ENCODE assay signal across 10 cellular contexts in the genomic region with DNA sequence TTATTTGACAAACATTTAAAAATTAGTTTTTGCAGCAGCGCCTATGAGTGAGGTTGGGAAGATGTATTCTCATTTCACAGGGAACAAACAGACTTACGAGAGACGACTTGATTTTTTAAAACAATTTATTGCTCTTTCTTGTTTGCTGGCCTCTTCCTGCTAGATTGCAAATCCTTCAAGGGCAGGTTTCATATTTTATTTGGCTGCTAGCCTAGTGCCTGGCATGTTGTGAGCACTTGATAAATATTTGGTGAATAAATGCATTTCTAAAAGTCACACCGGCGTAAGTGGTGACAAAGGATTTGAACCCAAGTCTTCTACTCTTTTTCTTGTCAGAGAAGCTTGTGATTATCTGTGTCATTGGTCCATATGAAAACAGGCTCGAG. TPM values are rescaled to one million over a fixed set of nuclear protein-coding genes. Genes with fewer than 3 reads are reported as not detected.
A peak's percentile ranks its signal among the peaks of the same experiment; 100 is the strongest.
DNase-seq lines count a peak whose midpoint lies in the region; ATAC-seq and TF ChIP-seq lines count a peak whose summit lies in the region.
"Had no signal": no experiment of that assay in that cellular context is flagged by ENCODE, and none has a peak within 500 bp of the region (broad histone marks: within the 10 kb centered on the region; RNA-seq: fewer than 3 reads in every experiment).

No MANE protein-coding gene starts in this region.

- H3K4me3 ChIP-seq in mesodermal cell (ENCODE audit: extremely low read depth, insufficient read depth, low read length, poor library complexity, severe bottlenecking) (peak overlapping the region; percentile 76), upper lobe of left lung (peak overlapping the region in 3 of 4 donors; percentile 91 to 97 (median 97))

- H3K36me3 Mint-ChIP-seq in activated naive CD4-positive, alpha-beta T cell treated with anti-CD3 and anti-CD28 coated beads, Interleukin-2, amount 10 ng/mL, durations not matched to agents 7 days and 5 days, result peaks cover 14% of the 10 kb centered on the region
- no peaks in the 10 kb centered on the region for H3K36me3 Mint-ChIP-seq in MCF 10A (ENCODE audit: insufficient read depth, unreplicated experiment)

- POLR2A ChIA-PET in MCF 10A (lab: Yijun Ruan, JAX), result interaction anchor here (0.7 to 3.7 kb wide), 15 partner anchors 7 to 379 kb away, joined by 3 to 45 read pairs (median 7); a partner anchor contains a TSS

- CTCF ChIA-PET in activated naive CD4-positive, alpha-beta T cell treated with anti-CD3 and anti-CD28 coated beads, Interleukin-2, amount 10 ng/mL, durations not matched to agents 7 days and 5 days (lab: Charles Lee), result interaction anchor here (0.6 to 0.9 kb wide), 2 partner anchors 11 to 53 kb away, joined by 3 to 4 read pairs; no protein-coding TSS in a partner anchor
- CTCF ChIA-PET in MCF 10A (lab: Yijun Ruan, JAX), result interaction anchor here (0.6 to 1.5 kb wide), 2 partner anchors 9 kb away, joined by 5 to 9 read pairs; a partner anchor contains a TSS

- peaks cover 35% of the 10 kb centered on the region for H3K4me1 Mint-ChIP-seq in activated naive CD4-positive, alpha-beta T cell treated with anti-CD3 and anti-CD28 coated beads, Interleukin-2, amount 10 ng/mL, durations not matched to agents 7 days and 5 days
- peaks cover 5% of the 10 kb centered on the region for H3K4me1 Mint-ChIP-seq in MCF 10A (ENCODE audit: insufficient read depth, unreplicated experiment)

- DNase-seq in activated naive CD4-positive, alpha-beta T cell treated with anti-CD3 and anti-CD28 coated beads, Interleukin-2, amount 10 ng/mL, durations not matched to agents 7 days and 5 days, result no peak
- no peak for DNase-seq in activated naive CD4-positive, alpha-beta T cell treated with anti-CD3 and anti-CD28 coated beads, Interleukin-2, amount 50 U/mL, for 16 hours
- DNase-seq in MCF 10A (ENCODE audit: unreplicated experiment) (no peak), upper lobe of left lung (no peak), NCI-H1417 (lab: John Stamatoyannopoulos, UW) (no peak), NCI-H774 (lab: John Stamatoyannopoulos, UW) (no peak)
- DNase-seq: activated CD4-positive, alpha-beta T cell treated with anti-CD3 and anti-CD28 coated beads for 4 hours; NCI-H1105 treated with DMSO at 0.1 percent for 48 hours had no signal

- intact Hi-C loops in MCF 10A (cut with micrococcal nuclease), result no loop called here

- peak overlapping the region; percentile 93 for H3K4me3 Mint-ChIP-seq in activated naive CD4-positive, alpha-beta T cell treated with anti-CD3 and anti-CD28 coated beads, Interleukin-2, amount 10 ng/mL, durations not matched to agents 7 days and 5 days
- peak overlapping the region; percentile 75 for H3K4me3 Mint-ChIP-seq in MCF 10A (ENCODE audit: unreplicated experiment)

- H3K9me3 Mint-ChIP-seq in activated naive CD4-positive, alpha-beta T cell treated with anti-CD3 and anti-CD28 coated beads, Interleukin-2, amount 10 ng/mL, durations not matched to agents 7 days and 5 days, result no peaks in the 10 kb centered on the region
- H3K9me3 Mint-ChIP-seq in MCF 10A (ENCODE audit: unreplicated experiment), result no peaks in the 10 kb centered on the region

- no peaks in the 10 kb centered on the region for H3K9me3 ChIP-seq in mesodermal cell (ENCODE audit: control insufficient read depth, low read length)
- H3K9me3 ChIP-seq in upper lobe of left lung, result no peaks in the 10 kb centered on the region

- BruUV-seq in MCF 10A (replicated peaks; lab: Mats Ljungman, UMichigan), result no TSS peak

- peak overlapping the region; percentile 86 for H3K27ac Mint-ChIP-seq in activated naive CD4-positive, alpha-beta T cell treated with anti-CD3 and anti-CD28 coated beads, Interleukin-2, amount 10 ng/mL, durations not matched to agents 7 days and 5 days
- peak overlapping the region; percentile 93 for H3K27ac Mint-ChIP-seq in MCF 10A (ENCODE audit: low read depth, unreplicated experiment)

- H3K27ac ChIP-seq in mesodermal cell (ENCODE audit: low read depth, low read length, severe bottlenecking), result no peak overlapping the region
- peak overlapping the region; percentile 94 to 95 (median 94) for H3K27ac ChIP-seq in upper lobe of left lung

- no peaks in the 10 kb centered on the region for H3K27me3 ChIP-seq in upper lobe of left lung

- H3K4me1 ChIP-seq in mesodermal cell (ENCODE audit: control insufficient read depth, insufficient read depth, low read length, poor library complexity, severe bottlenecking), result peaks cover 4% of the 10 kb centered on the region
- H3K4me1 ChIP-seq in upper lobe of left lung, result peaks cover 0 to 34% (median 27%) of the 10 kb centered on the region in 4 donors

- WGBS in mesodermal cell (ENCODE audit: insufficient coverage in 2 of 2), 2 experiments, result 89 to 100% methylated on average over 4 of the region's 6 CpGs
- 39 to 41% methylated on average over 6 of the region's 6 CpGs for WGBS in upper lobe of left lung, 2 donors

- peak in 1 of 4 donors; percentile 1 for TF ChIP-seq POLR2A in upper lobe of left lung (IDR thresholded peaks at IDR 0.05)

- ATAC-seq in upper lobe of left lung (ENCODE audit: low FRiP score in 2 of 2) (no peak), HG02870 (IDR thresholded peaks at IDR 0.05; ENCODE audit: unreplicated experiment) (no peak)

- TF ChIP-seq CTCF in MCF 10A (IDR thresholded peaks at IDR 0.05; ENCODE audit: unreplicated experiment) (no peak), upper lobe of left lung (IDR thresholded peaks at IDR 0.05) (no peak)

- H3K36me3 ChIP-seq in mesodermal cell (ENCODE audit: control insufficient read depth, insufficient read depth, low read length) (no peaks in the 10 kb centered on the region), upper lobe of left lung (peaks cover 0 to 2% (median 0%) of the 10 kb centered on the region in 4 donors)

- peaks cover 4% of the 10 kb centered on the region for H3K27me3 Mint-ChIP-seq in activated naive CD4-positive, alpha-beta T cell treated with anti-CD3 and anti-CD28 coated beads, Interleukin-2, amount 10 ng/mL, durations not matched to agents 7 days and 5 days
- no peaks in the 10 kb centered on the region for H3K27me3 Mint-ChIP-seq in MCF 10A (ENCODE audit: insufficient read depth, unreplicated experiment)

- TF ChIP-seq EP300 in upper lobe of left lung (IDR thresholded peaks at IDR 0.05), result no peak

RNA-seq across cellular contexts. Expression of a gene that starts 1.4 kb away (rescaled TPM):
- total RNA-seq in MCF 10A (2022) (29.3 and 30.4 TPM in 2 replicates), upper lobe of left lung (100 to 1,000 TPM in 2 of 6 donors, 10 to 100 TPM in 4; 59.5 to 125 (median 82.3) TPM)
- 15.7 TPM for polyA plus RNA-seq in mesodermal cell (2013, experiment 1 of 2)
- 14.5 TPM for polyA plus RNA-seq in mesodermal cell (2013, experiment 2 of 2)

RNA-seq across cellular contexts. Expression of a gene that starts 8.8 kb away (rescaled TPM):
- total RNA-seq in MCF 10A (2022) (73.3 and 110 TPM in 2 replicates), upper lobe of left lung (10 to 100 TPM; 24.1 to 38.2 (median 34.3) TPM)
- polyA plus RNA-seq in mesodermal cell (2013, experiment 1 of 2), result 53.5 TPM
- 50.8 TPM for polyA plus RNA-seq in mesodermal cell (2013, experiment 2 of 2)

RNA-seq across cellular contexts. Expression of a gene that starts 37.2 kb away (rescaled TPM):
- 82.7 and 140 TPM in 2 replicates for total RNA-seq in MCF 10A (2022)
- 73.9 TPM for polyA plus RNA-seq in mesodermal cell (2013, experiment 1 of 2)
- 66.1 TPM for polyA plus RNA-seq in mesodermal cell (2013, experiment 2 of 2)
- 10 to 100 TPM; 13.6 to 73.0 (median 48.6) TPM for total RNA-seq in upper lobe of left lung
